1 cellular context compared by ENCODE assay signal in genomic region chr21:46188226-46189212, GRCh38.
TF ChIP-seq lines count a peak whose summit lies in the region.

No MANE protein-coding gene starts in this region.

TF ChIP-seq in HEK293, 187 proteins besides CTCF, POLR2A, EP300 and RAD21 (continued from another document):
- peak; percentile 59 for TF ChIP-seq ZNF629 (tag by site-specific recombination; IDR thresholded peaks at IDR 0.05)
- 0 out of 2 replicates have a peak, but pooled peaks have one; percentile 15 for TF ChIP-seq ZNF292 (tag by site-specific recombination; IDR thresholded peaks at IDR 0.05; ENCODE audit: borderline replicate concordance, low read depth)
- TF ChIP-seq WT1 (tag by site-specific recombination; IDR thresholded peaks at IDR 0.05), result peak; percentile 52; the same call in 1 of the 2 replicates
- TF ChIP-seq SP7 (tag by site-specific recombination; IDR thresholded peaks at IDR 0.05), result peak; percentile 45; the same call in 1 of the 2 replicates
- TF ChIP-seq ZNF394 (tag by site-specific recombination; IDR thresholded peaks at IDR 0.05; ENCODE audit: borderline replicate concordance), result peak; percentile 68
- TF ChIP-seq ZNF24 (tag by site-specific recombination; IDR thresholded peaks at IDR 0.05), result no peak
- TF ChIP-seq ZNF600 (tag by site-specific recombination; IDR thresholded peaks at IDR 0.05), result 0 out of 2 replicates have a peak, but pooled peaks have one; percentile 41
- TF ChIP-seq, protein P1, sequence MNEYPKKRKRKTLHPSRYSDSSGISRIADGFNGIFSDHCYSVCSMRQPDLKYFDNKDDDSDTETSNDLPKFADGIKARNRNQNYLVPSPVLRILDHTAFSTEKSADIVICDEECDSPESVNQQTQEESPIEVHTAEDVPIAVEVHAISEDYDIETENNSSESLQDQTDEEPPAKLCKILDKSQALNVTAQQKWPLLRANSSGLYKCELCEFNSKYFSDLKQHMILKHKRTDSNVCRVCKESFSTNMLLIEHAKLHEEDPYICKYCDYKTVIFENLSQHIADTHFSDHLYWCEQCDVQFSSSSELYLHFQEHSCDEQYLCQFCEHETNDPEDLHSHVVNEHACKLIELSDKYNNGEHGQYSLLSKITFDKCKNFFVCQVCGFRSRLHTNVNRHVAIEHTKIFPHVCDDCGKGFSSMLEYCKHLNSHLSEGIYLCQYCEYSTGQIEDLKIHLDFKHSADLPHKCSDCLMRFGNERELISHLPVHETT (tag by site-specific recombination; IDR thresholded peaks at IDR 0.05), result 0 out of 2 replicates have a peak, but pooled peaks have one; percentile 27
- peak; percentile 48; the same call in 1 of the 2 replicates for TF ChIP-seq ZNF366 (tag by site-specific recombination; conservative IDR thresholded peaks at IDR 0.05)
- no peak for TF ChIP-seq ZNF548 (tag by site-specific recombination; IDR thresholded peaks at IDR 0.05)
- TF ChIP-seq, protein P2, sequence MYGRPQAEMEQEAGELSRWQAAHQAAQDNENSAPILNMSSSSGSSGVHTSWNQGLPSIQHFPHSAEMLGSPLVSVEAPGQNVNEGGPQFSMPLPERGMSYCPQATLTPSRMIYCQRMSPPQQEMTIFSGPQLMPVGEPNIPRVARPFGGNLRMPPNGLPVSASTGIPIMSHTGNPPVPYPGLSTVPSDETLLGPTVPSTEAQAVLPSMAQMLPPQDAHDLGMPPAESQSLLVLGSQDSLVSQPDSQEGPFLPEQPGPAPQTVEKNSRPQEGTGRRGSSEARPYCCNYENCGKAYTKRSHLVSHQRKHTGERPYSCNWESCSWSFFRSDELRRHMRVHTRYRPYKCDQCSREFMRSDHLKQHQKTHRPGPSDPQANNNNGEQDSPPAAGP (tag by site-specific recombination; IDR thresholded peaks at IDR 0.05), result peak; percentile 66
- no peak for TF ChIP-seq ZNF2 (tag by site-specific recombination; IDR thresholded peaks at IDR 0.05)
TF ChIP-seq in HEK293: peak in this region for 16.
